22 cellular contexts compared by ENCODE assay signal in genomic region chr14:101977311-101978071, GRCh38. TPM values are rescaled to one million over a fixed set of nuclear protein-coding genes. Genes with fewer than 3 reads are reported as not detected.
DNase-seq lines count a peak whose midpoint lies in the region; ATAC-seq and TF ChIP-seq lines count a peak whose summit lies in the region.
"Had no signal": no experiment of that assay in that cellular context is flagged by ENCODE, and none has a peak within 500 bp of the region (broad histone marks: within the 10 kb centered on the region; RNA-seq: fewer than 3 reads in every experiment).

No MANE protein-coding gene starts in this region.

- H3K4me1 ChIP-seq in IMR-90 (ENCODE audit: control insufficient read depth, insufficient read depth, low read length), result peaks cover 10% of the 10 kb centered on the region
- H3K4me1 ChIP-seq: prostate gland had no signal

- no peak overlapping the region for H2BK120ac ChIP-seq in IMR-90 (ENCODE audit: low read depth, low read length)

- H2BK20ac ChIP-seq in IMR-90 (ENCODE audit: low read depth, low read length), result no peak overlapping the region

- H3K23ac ChIP-seq in IMR-90 (ENCODE audit: low read depth, low read length), result no peak overlapping the region

- dilution Hi-C loops in IMR-90 (cut with HindIII; ENCODE audit: low sequenced_read_pairs, unreplicated experiment), result no loop called here

- peaks cover 15 to 60% of the 10 kb centered on the region in 2 experiments for H3K79me1 ChIP-seq in IMR-90 (ENCODE audit: low read depth in 1 of 2, low read length in 2 of 2)

- TF ChIP-seq CTCF in IMR-90 (conservative IDR thresholded peaks at IDR 0.05; ENCODE audit: low read depth, low read length) (no peak), choroid plexus epithelial cell (conservative IDR thresholded peaks at IDR 0.05; ENCODE audit: low read depth, low read length) (no peak), foreskin fibroblast (IDR thresholded peaks at IDR 0.05; ENCODE audit: low read depth, low read length) (no peak)

- no peak overlapping the region for H4K5ac ChIP-seq in IMR-90 (ENCODE audit: low read depth, low read length)

- peaks cover 56% of the 10 kb centered on the region for H4K20me1 ChIP-seq in IMR-90 (ENCODE audit: insufficient read depth, low read length)

- H3K4me3 ChIP-seq in IMR-90 (ENCODE audit: insufficient read depth, low read depth, low read length) (no peak overlapping the region), choroid plexus epithelial cell (ENCODE audit: low read depth, low read length) (no peak overlapping the region), foreskin fibroblast (ENCODE audit: low read depth in 1 of 2, low read length in 2 of 2) (no peak overlapping the region)
- H3K4me3 ChIP-seq: prostate gland, transverse colon had no signal

- intact Hi-C loops in IMR-90 (cut with micrococcal nuclease), result no loop called here

- no CpG with 5 or more reads among the region's 6 CpGs for WGBS in IMR-90 (ENCODE audit: extremely low coverage in 2 of 2, insufficient read length in 1 of 2), 2 experiments

- no peak overlapping the region for H3K56ac ChIP-seq in IMR-90 (ENCODE audit: extremely low read depth, insufficient read depth, low read length)

- no peak for TF ChIP-seq RAD21 in IMR-90 (IDR thresholded peaks at IDR 0.05; ENCODE audit: low read length)

- no peak overlapping the region for H4K91ac ChIP-seq in IMR-90 (ENCODE audit: insufficient read depth, low read depth, low read length)

- H2BK15ac ChIP-seq in IMR-90 (ENCODE audit: low read depth, low read length), result no peak overlapping the region

- no peak overlapping the region for H3K14ac ChIP-seq in IMR-90 (replicated peaks; ENCODE audit: low read depth, low read length)

- no peak overlapping the region for H3K18ac ChIP-seq in IMR-90 (ENCODE audit: low read depth, low read length)

- POLR2A ChIA-PET in IMR-90 (lab: Charles Lee; ENCODE audit: unreplicated experiment), result no interaction called here

- H4K8ac ChIP-seq in IMR-90 (ENCODE audit: low read depth in 2 of 2, low read length in 2 of 2), result peak overlapping the region in 1 of 2 experiments; percentile 17; a peak in 1 of 4 replicates

- no TSS peak for BruUV-seq in IMR-90 (replicated peaks; lab: Mats Ljungman, UMichigan)

- H2BK5ac ChIP-seq in IMR-90 (ENCODE audit: low read depth, low read length, poor library complexity, severe bottlenecking), result peak overlapping the region; percentile 45

- TF ChIP-seq POLR2A in IMR-90 (IDR thresholded peaks at IDR 0.05; ENCODE audit: low read depth, low read length), result no peak

- peak; percentile 44 for DNase-seq in EH (ENCODE audit: low read depth)
- peak; percentile 75 for DNase-seq in IMR-90
- DNase-seq in choroid plexus epithelial cell (ENCODE audit: low read depth), result peak; percentile 54
- DNase-seq in foreskin fibroblast, result peak; percentile 26 to 60
- DNase-seq in NCI-H2107 (lab: John Stamatoyannopoulos, UW), result no peak
- DNase-seq in ecto neural progenitor cell (ENCODE audit: low spot score), result no peak
- DNase-seq: activated CD4-positive, alpha-beta T cell treated with anti-CD3 and anti-CD28 coated beads, Interleukin-2, amount 10 ng/mL, durations not matched to agents 7 days and 5 days; activated naive CD8-positive, alpha-beta T cell treated with anti-CD3 and anti-CD28 coated beads, Interleukin-2, amount 10 ng/mL, durations not matched to agents 7 days and 5 days; CD4-positive, CD25-positive, alpha-beta regulatory T cell; cerebellar nuclear complex; effector CD4-positive, alpha-beta T cell; erythroblast; Kasumi-1; left cardiac atrium; mammary epithelial cell; NCI-H1048; NCI-H1694 treated with DMSO at 0.1 percent for 48 hours; NCI-H69; transverse colon had no signal

- H3K9me1 ChIP-seq in IMR-90 (ENCODE audit: insufficient read depth, low read length), result peaks cover 15% of the 10 kb centered on the region

- H2AK5ac ChIP-seq in IMR-90 (ENCODE audit: low read depth, low read length), result no peak overlapping the region

- H3K27ac ChIP-seq in IMR-90 (ENCODE audit: insufficient read depth, low read length), result no peak overlapping the region
- H3K27ac ChIP-seq: prostate gland, transverse colon had no signal

- H3K4me2 ChIP-seq in IMR-90 (ENCODE audit: low read depth, low read length), result no peak overlapping the region

- CTCF ChIA-PET in IMR-90 (lab: Yijun Ruan, JAX), result no interaction called here

- no peak overlapping the region for H2AK9ac ChIP-seq in IMR-90 (replicated peaks; ENCODE audit: low read depth, low read length, poor library complexity)

- H2AFZ ChIP-seq in IMR-90 (replicated peaks; ENCODE audit: low read length, poor library complexity), result no peak overlapping the region

- in situ Hi-C loops in IMR-90 (cut with MboI; ENCODE audit: low sequenced_read_pairs), result no loop called here

- no peaks in the 10 kb centered on the region for H3K9me3 ChIP-seq in IMR-90 (ENCODE audit: control insufficient read depth, insufficient read depth, low read length)
- H3K9me3 ChIP-seq: prostate gland, transverse colon had no signal

- H3K27me3 ChIP-seq in IMR-90 (ENCODE audit: control insufficient read depth, insufficient read depth, low read length), result no peaks in the 10 kb centered on the region
- H3K27me3 ChIP-seq: transverse colon had no signal

- no peak overlapping the region for H3K9ac ChIP-seq in IMR-90 (ENCODE audit: low read depth, low read length)

- ATAC-seq in IMR-90 (ENCODE audit: low read depth) (peak; percentile 24; the same call in 1 of the 2 replicates), GM21423 (IDR thresholded peaks at IDR 0.05; ENCODE audit: unreplicated experiment) (no peak), HG03571 (IDR thresholded peaks at IDR 0.05; ENCODE audit: unreplicated experiment) (no peak)
- ATAC-seq: left cardiac atrium had no signal

- H3K36me3 ChIP-seq in IMR-90 (ENCODE audit: control insufficient read depth, insufficient read depth, low read length), result peaks cover 31% of the 10 kb centered on the region
- H3K36me3 ChIP-seq: prostate gland had no signal

- H3K4ac ChIP-seq in IMR-90 (ENCODE audit: low read depth, low read length), result no peak overlapping the region

TF ChIP-seq in IMR-90, 13 proteins besides CTCF, POLR2A, EP300 and RAD21:
- TF ChIP-seq FOS (IDR thresholded peaks at IDR 0.05; ENCODE audit: low read depth, low read length) (no peak), MXI1 (IDR thresholded peaks at IDR 0.05; ENCODE audit: borderline replicate concordance, low read depth, low read length) (no peak), CEBPB (IDR thresholded peaks at IDR 0.05; ENCODE audit: low read depth, low read length) (0 out of 2 replicates have a peak, but pooled peaks have one; percentile 32), USF2 (IDR thresholded peaks at IDR 0.05; ENCODE audit: low read depth, low read length) (no peak), BHLHE40 (IDR thresholded peaks at IDR 0.05; ENCODE audit: low read depth, low read length) (no peak), MAZ (IDR thresholded peaks at IDR 0.05; ENCODE audit: borderline replicate concordance, low read depth, low read length) (no peak)
- TF ChIP-seq, protein P1, sequence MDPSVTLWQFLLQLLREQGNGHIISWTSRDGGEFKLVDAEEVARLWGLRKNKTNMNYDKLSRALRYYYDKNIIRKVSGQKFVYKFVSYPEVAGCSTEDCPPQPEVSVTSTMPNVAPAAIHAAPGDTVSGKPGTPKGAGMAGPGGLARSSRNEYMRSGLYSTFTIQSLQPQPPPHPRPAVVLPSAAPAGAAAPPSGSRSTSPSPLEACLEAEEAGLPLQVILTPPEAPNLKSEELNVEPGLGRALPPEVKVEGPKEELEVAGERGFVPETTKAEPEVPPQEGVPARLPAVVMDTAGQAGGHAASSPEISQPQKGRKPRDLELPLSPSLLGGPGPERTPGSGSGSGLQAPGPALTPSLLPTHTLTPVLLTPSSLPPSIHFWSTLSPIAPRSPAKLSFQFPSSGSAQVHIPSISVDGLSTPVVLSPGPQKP (IDR thresholded peaks at IDR 0.05; ENCODE audit: borderline replicate concordance, low read depth, low read length), result no peak

RNA-seq across cellular contexts. Expression of gene DYNC1H1, which starts 13.1 kb away (rescaled TPM):
- 612 and 670 TPM in 2 replicates for total RNA-seq in IMR-90 (2012; rRNA removed)
- 221 and 240 TPM in 2 replicates for polyA plus RNA-seq in IMR-90 (2012; rRNA removed)
- 167 and 240 TPM in 2 replicates for polyA plus RNA-seq in IMR-90 (2012; cell fraction: cytosol; rRNA removed)
- 278 and 585 TPM in 2 replicates for polyA plus RNA-seq in IMR-90 (2012; cell fraction: nucleus; rRNA removed; ENCODE audit: low replicate concordance)

Comparison
In these comparisons a context has a peak if more than half of its experiments do, and no peak if none do; other contexts are left out.
1. DNase-seq: peak in EH (single experiment), IMR-90 (single experiment), choroid plexus epithelial cell (single experiment) and foreskin fibroblast (2 of 2); none in NCI-H2107 (single experiment) and ecto neural progenitor cell (single experiment).